20 cellular contexts compared by ENCODE assay signal in the genomic region with DNA sequence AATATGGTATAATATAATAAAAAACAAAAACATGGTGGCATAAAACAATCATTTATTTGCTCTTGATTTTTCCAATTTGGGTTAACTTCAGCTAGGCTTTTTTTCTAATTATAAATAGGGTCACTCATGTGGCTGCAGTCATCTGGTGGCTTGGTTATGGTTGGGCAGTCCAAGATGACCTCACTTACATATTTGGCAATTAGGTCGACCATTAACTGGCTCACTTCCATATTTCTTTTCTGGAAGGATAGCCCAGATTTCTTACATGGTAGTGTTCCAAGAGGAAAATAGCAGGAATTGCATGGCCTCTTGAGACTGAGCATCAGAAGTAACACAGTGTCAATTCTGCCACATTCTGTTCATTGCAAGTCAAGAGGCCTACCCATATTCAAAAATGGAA.
DNase-seq lines count a peak whose midpoint lies in the region; ATAC-seq, FAIRE-seq and TF ChIP-seq lines count a peak whose summit lies in the region.
"Had no signal": no experiment of that assay in that cellular context is flagged by ENCODE, and none has a peak within 500 bp of the region (broad histone marks: within the 10 kb centered on the region; RNA-seq: fewer than 3 reads in every experiment).

No MANE protein-coding gene starts in this region.

- H3K79me2 ChIP-seq in GM12878 (ENCODE audit: control insufficient read depth, insufficient read depth, low read length) (peaks cover 20% of the 10 kb centered on the region), Karpas-422 (ENCODE audit: low read length) (peaks cover 38% of the 10 kb centered on the region)

- H3K9ac ChIP-seq in GM12878 (ENCODE audit: control insufficient read depth, insufficient read depth, low read length) (no peak overlapping the region), Karpas-422 (ENCODE audit: low read length) (no peak overlapping the region)

- peak overlapping the region; percentile 70; the same call in 1 of the 2 replicates for H3K27ac ChIP-seq in GM12878 (ENCODE audit: control insufficient read depth, insufficient read depth)
- H3K27ac ChIP-seq in Karpas-422 (ENCODE audit: low read length), result no peak overlapping the region
- H3K27ac ChIP-seq: A549, foreskin keratinocyte had no signal

- no peak for TF ChIP-seq CTCF in GM12878 (IDR thresholded peaks at IDR 0.05 in 2 of 3, conservative IDR thresholded peaks at IDR 0.05 in 1 of 3; ENCODE audit: control insufficient read depth in 2 of 3, extremely low read depth in 1 of 3, insufficient read depth in 1 of 3, low read depth in 3 of 3, low read length in 3 of 3)

- SMC1A ChIA-PET in GM12878 (lab: Charles Lee; ENCODE audit: uncharacterized antibody, unreplicated experiment), result interaction anchor here (1.2 to 1.3 kb wide), 2 partner anchors 11 to 12 kb away, joined by 4 to 6 read pairs; no protein-coding TSS in a partner anchor

- no peak overlapping the region for H3K4me3 Mint-ChIP-seq in activated naive CD4-positive, alpha-beta T cell treated with anti-CD3 and anti-CD28 coated beads for 36 hours
- H3K4me3 Mint-ChIP-seq: neural crest cell had no signal

- H3K27me3 ChIP-seq in GM12878 (replicated peaks in 1 of 2; ENCODE audit: control insufficient read depth in 2 of 2, insufficient read depth in 2 of 2, low read length in 1 of 2) (no peaks in the 10 kb centered on the region), Karpas-422 (ENCODE audit: low read length) (no peaks in the 10 kb centered on the region)
- H3K27me3 ChIP-seq: foreskin keratinocyte had no signal

- 41% methylated on average over 1 of the region's 1 CpG for WGBS in GM12878 (ENCODE audit: insufficient coverage, insufficient replicate concordance, low lambda C conversion rate, missing lambda C conversion rate)

- H3K4me1 Mint-ChIP-seq in activated naive CD4-positive, alpha-beta T cell treated with anti-CD3 and anti-CD28 coated beads for 36 hours (ENCODE audit: low read depth), result peaks cover 27% of the 10 kb centered on the region
- H3K4me1 Mint-ChIP-seq: neural crest cell had no signal

- no peak for DNase-seq in activated naive CD4-positive, alpha-beta T cell treated with anti-CD3 and anti-CD28 coated beads for 36 hours
- DNase-seq in activated naive CD4-positive, alpha-beta T cell treated with anti-CD3 and anti-CD28 coated beads, Interleukin-2, amount 50 U/mL, for 72 hours (ENCODE audit: low spot score in 2 of 2), result no peak
- DNase-seq in LHCN-M2 (ENCODE audit: low read depth), result peak; percentile 23
- peak; percentile 4 for DNase-seq in GM12878 (ENCODE audit: low read depth, low spot score)
- DNase-seq in renal cortical epithelial cell (ENCODE audit: low read depth), result peak; percentile 46
- no peak for DNase-seq in Karpas-422
- DNase-seq in pons (ENCODE audit: low spot score), result no peak
- DNase-seq: amygdala; DMS153; foreskin keratinocyte; GOT3; IMR-90; left cardiac atrium; NCI-H187; NCI-H524; SHP77 treated with DMSO at 0.1 percent for 48 hours; stimulated activated CD4-positive, alpha-beta T cell treated with anti-CD3 and anti-CD28 coated beads, Interleukin-12 subunit alpha, Interleukin-12 subunit beta, amount 100 ng/mL, for 4 hours had no signal

- POLR2A ChIA-PET in GM12878 (lab: Charles Lee), result no interaction called here

- RAD21 ChIA-PET in GM12878 (lab: Charles Lee; ENCODE audit: unreplicated experiment), result no interaction called here

- TF ChIP-seq POLR2A in GM12878 (IDR thresholded peaks at IDR 0.05; ENCODE audit: low read depth, low read length), result no peak

- CTCF ChIA-PET in activated naive CD4-positive, alpha-beta T cell treated with anti-CD3 and anti-CD28 coated beads for 36 hours (lab: Charles Lee), result no interaction called here
- CTCF ChIA-PET in GM12878 (lab: Yijun Ruan, JAX), result no interaction called here

- no TSS peak for BruUV-seq in GM12878 (replicated peaks; lab: Mats Ljungman, UMichigan)

- TF ChIP-seq EP300 in GM12878 (IDR thresholded peaks at IDR 0.05; ENCODE audit: borderline replicate concordance in 1 of 2, control insufficient read depth in 1 of 2, low read depth in 2 of 2, low read length in 2 of 2), result no peak

- H3K4me2 ChIP-seq in GM12878 (ENCODE audit: control insufficient read depth, insufficient read depth), result no peak overlapping the region
- H3K4me2 ChIP-seq in Karpas-422 (ENCODE audit: low read depth, low read length, poor library complexity, severe bottlenecking), result no peak overlapping the region
- H3K4me2 ChIP-seq: A549 had no signal

- in situ Hi-C loops in GM12878 (cut with MboI), result no loop called here

- ATAC-seq in activated naive CD4-positive, alpha-beta T cell treated with anti-CD3 and anti-CD28 coated beads, Interleukin-2, amount 50 U/mL, for 72 hours, result no peak
- ATAC-seq in GM12878 (peak; percentile 58), HG03139 (IDR thresholded peaks at IDR 0.05; ENCODE audit: unreplicated experiment) (no peak)
- ATAC-seq: A549, foreskin keratinocyte, left cardiac atrium had no signal

- no peaks in the 10 kb centered on the region for H3K9me2 ChIP-seq in Karpas-422 (replicated peaks; ENCODE audit: insufficient read depth, low read length)

- peak overlapping the region; percentile 15 for H3K27ac Mint-ChIP-seq in activated naive CD4-positive, alpha-beta T cell treated with anti-CD3 and anti-CD28 coated beads for 36 hours
- H3K27ac Mint-ChIP-seq in activated naive CD4-positive, alpha-beta T cell treated with anti-CD3 and anti-CD28 coated beads, Interleukin-2, amount 50 U/mL, for 72 hours, result no peak overlapping the region

- H3K36me3 ChIP-seq in GM12878 (ENCODE audit: control insufficient read depth in 2 of 2, insufficient read depth in 2 of 2, low read length in 1 of 2) (peaks cover 3% of the 10 kb centered on the region in 2 experiments; a peak in 3 of 4 replicates), Karpas-422 (ENCODE audit: insufficient read depth, low read length) (no peaks in the 10 kb centered on the region)

- H4K20me1 ChIP-seq in GM12878 (ENCODE audit: control insufficient read depth, insufficient read depth), result no peaks in the 10 kb centered on the region
- H4K20me1 ChIP-seq in Karpas-422 (ENCODE audit: insufficient read depth, low read depth, low read length), result no peaks in the 10 kb centered on the region

- TF ChIP-seq RAD21 in GM12878 (IDR thresholded peaks at IDR 0.05; ENCODE audit: insufficient read depth, low read depth, low read length), result no peak

- 0 out of 2 replicates have a peak, but pooled peaks cover 6% of the 10 kb centered on the region for H3K4me1 ChIP-seq in GM12878 (ENCODE audit: control insufficient read depth, insufficient read depth, low read length)
- H3K4me1 ChIP-seq in Karpas-422 (ENCODE audit: low read length), result no peaks in the 10 kb centered on the region
- H3K4me1 ChIP-seq: A549 had no signal

- H3K9me3 ChIP-seq in GM12878 (replicated peaks; ENCODE audit: control insufficient read depth, insufficient read depth, low read length) (peaks cover 2% of the 10 kb centered on the region; the same call in 2 of the 3 replicates), Karpas-422 (ENCODE audit: low read length) (no peaks in the 10 kb centered on the region)
- H3K9me3 ChIP-seq: A549 had no signal

- FAIRE-seq in GM12878 (lab: Jason Lieb, UNC), result no peak
- FAIRE-seq: A549 had no signal

- no peaks in the 10 kb centered on the region for H3K9me3 Mint-ChIP-seq in activated naive CD4-positive, alpha-beta T cell treated with anti-CD3 and anti-CD28 coated beads for 36 hours
- peaks cover 5 to 10% of the 10 kb centered on the region in 2 donors for H3K9me3 Mint-ChIP-seq in activated naive CD4-positive, alpha-beta T cell treated with anti-CD3 and anti-CD28 coated beads, Interleukin-2, amount 50 U/mL, for 72 hours

- H2AFZ ChIP-seq in GM12878 (ENCODE audit: control insufficient read depth, low read depth, low read length) (no peak overlapping the region), Karpas-422 (ENCODE audit: low read length) (no peak overlapping the region)

- H3K4me3 ChIP-seq in GM12878 (no peak overlapping the region), Karpas-422 (ENCODE audit: low read length) (no peak overlapping the region)
- H3K4me3 ChIP-seq: A549 had no signal

- peaks cover 34% of the 10 kb centered on the region for H3K36me3 Mint-ChIP-seq in activated naive CD4-positive, alpha-beta T cell treated with anti-CD3 and anti-CD28 coated beads for 36 hours (ENCODE audit: low read depth)
- H3K36me3 Mint-ChIP-seq in activated naive CD4-positive, alpha-beta T cell treated with anti-CD3 and anti-CD28 coated beads, Interleukin-2, amount 50 U/mL, for 72 hours, result peaks cover 6 to 36% of the 10 kb centered on the region in 2 donors

- intact Hi-C loops in activated naive CD4-positive, alpha-beta T cell treated with anti-CD3 and anti-CD28 coated beads for 36 hours (cut with micrococcal nuclease), result no loop called here
- intact Hi-C loops in GM12878 (cut with micrococcal nuclease; ENCODE audit: unreplicated experiment), result no loop called here

- H3K27me3 Mint-ChIP-seq in activated naive CD4-positive, alpha-beta T cell treated with anti-CD3 and anti-CD28 coated beads for 36 hours (ENCODE audit: low read depth), result no peaks in the 10 kb centered on the region

TF ChIP-seq in GM12878, 131 proteins besides CTCF, POLR2A, EP300 and RAD21 (continues in another document):
- TF ChIP-seq SIX5 (IDR thresholded peaks at IDR 0.05; ENCODE audit: low read depth, low read length, severe bottlenecking) (no peak), EGR1 (IDR thresholded peaks at IDR 0.05; ENCODE audit: borderline replicate concordance in 1 of 2, low read depth in 2 of 2, low read length in 2 of 2) (no peak), TCF12 (IDR thresholded peaks at IDR 0.05; ENCODE audit: low read depth, low read length) (no peak), GABPA (IDR thresholded peaks at IDR 0.05; ENCODE audit: low read depth) (no peak), SIN3A (IDR thresholded peaks at IDR 0.05; ENCODE audit: low read depth, low read length) (no peak)
- TF ChIP-seq, protein P1, sequence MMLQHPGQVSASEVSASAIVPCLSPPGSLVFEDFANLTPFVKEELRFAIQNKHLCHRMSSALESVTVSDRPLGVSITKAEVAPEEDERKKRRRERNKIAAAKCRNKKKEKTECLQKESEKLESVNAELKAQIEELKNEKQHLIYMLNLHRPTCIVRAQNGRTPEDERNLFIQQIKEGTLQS (IDR thresholded peaks at IDR 0.05; ENCODE audit: borderline replicate concordance, extremely low read depth, low read depth, low read length), result no peak

Comparison
In these comparisons a context has a peak if more than half of its experiments do, and no peak if none do; other contexts are left out.
1. DNase-seq: peak in LHCN-M2 (single experiment), GM12878 (single experiment) and renal cortical epithelial cell (single experiment); none in activated naive CD4-positive, alpha-beta T cell treated with anti-CD3 and anti-CD28 coated beads for 36 hours (single experiment), activated naive CD4-positive, alpha-beta T cell treated with anti-CD3 and anti-CD28 coated beads, Interleukin-2, amount 50 U/mL, for 72 hours (0 of 2), Karpas-422 (single experiment) and pons (single experiment).